ENCODE assay signal across 19 cellular contexts in the genomic region with DNA sequence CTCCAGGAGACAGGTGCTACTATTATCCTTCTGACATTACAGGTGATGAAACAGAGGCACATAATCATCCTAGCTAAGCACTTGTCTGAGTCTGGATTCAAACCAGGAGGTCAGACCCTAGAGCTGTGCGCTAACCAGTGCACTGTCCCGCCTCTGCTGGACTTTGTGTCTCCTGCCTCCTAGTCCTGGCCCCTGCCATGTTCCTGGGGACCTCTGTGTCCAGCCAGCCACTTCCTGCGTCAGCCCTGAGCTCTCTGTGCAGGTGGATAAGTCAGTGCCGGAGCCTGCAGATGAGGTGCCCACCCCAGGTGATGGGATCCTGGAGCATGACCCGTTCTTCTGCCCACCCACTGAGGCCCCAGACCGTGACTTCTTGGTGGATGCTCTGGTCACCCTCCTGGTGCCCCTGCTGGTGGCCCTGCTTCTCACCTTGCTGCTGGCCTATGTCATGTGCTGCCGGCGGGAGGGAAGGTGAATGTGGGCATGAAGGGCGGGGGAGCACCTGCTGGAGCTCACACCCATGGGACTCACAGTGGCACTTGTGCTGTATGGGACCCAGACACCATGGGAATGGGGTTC. TPM values are rescaled to one million over a fixed set of nuclear protein-coding genes. Genes with fewer than 3 reads are reported as not detected.
A peak's percentile ranks its signal among the peaks of the same experiment; 100 is the strongest.
DNase-seq lines count a peak whose midpoint lies in the region; ATAC-seq, FAIRE-seq and TF ChIP-seq lines count a peak whose summit lies in the region.
"Had no signal": no experiment of that assay in that cellular context is flagged by ENCODE, and none has a peak within 500 bp of the region (broad histone marks: within the 10 kb centered on the region; RNA-seq: fewer than 3 reads in every experiment).

No MANE protein-coding gene starts in this region.

- H3K36me3 Mint-ChIP-seq in astrocyte (ENCODE audit: low read depth, unreplicated experiment), result no peaks in the 10 kb centered on the region
- no peaks in the 10 kb centered on the region for H3K36me3 Mint-ChIP-seq in naive thymus-derived CD4-positive, alpha-beta T cell
- H3K36me3 Mint-ChIP-seq: neural progenitor cell had no signal

- H3K27ac Mint-ChIP-seq in astrocyte (ENCODE audit: unreplicated experiment), result peak overlapping the region; percentile 18
- peak overlapping the region in 5 of 9 donors; percentile 14 to 93 (median 80) for H3K27ac Mint-ChIP-seq in naive thymus-derived CD4-positive, alpha-beta T cell
- H3K27ac Mint-ChIP-seq: activated CD4-positive, alpha-beta memory T cell treated with anti-CD3 and anti-CD28 coated beads, Interleukin-2, amount 10 ng/mL, durations not matched to agents 7 days and 5 days; neural progenitor cell had no signal

- H4K20me1 ChIP-seq in astrocyte (ENCODE audit: insufficient read depth, low read length), result no peaks in the 10 kb centered on the region

- intact Hi-C loops in Right ventricle myocardium inferior (cut with DNase I), result loop anchor here (1.0 to 5.0 kb wide), 2 partner anchors 28 to 73 kb away; a partner anchor contains a TSS
- intact Hi-C loops in left cardiac atrium (cut with DNase I), result loop anchor here (10.0 kb wide), 1 partner anchor 55 kb away; no protein-coding TSS in a partner anchor
- intact Hi-C loops in naive thymus-derived CD4-positive, alpha-beta T cell (cut with micrococcal nuclease), result loop anchor here (1.0 kb wide), 3 partner anchors 28 to 127 kb away; no protein-coding TSS in a partner anchor
- intact Hi-C loops in tibial artery (cut with DNase I; ENCODE audit: low total_unique reads), result loop anchor here (10.0 kb wide), 1 partner anchor 55 kb away; no protein-coding TSS in a partner anchor

- no peaks in the 10 kb centered on the region for H3K36me3 ChIP-seq in astrocyte (ENCODE audit: insufficient read depth, low read length)
- H3K36me3 ChIP-seq in naive thymus-derived CD4-positive, alpha-beta T cell (ENCODE audit: control insufficient read depth in 2 of 3, insufficient read depth in 3 of 3, low read length in 3 of 3), result no peaks in the 10 kb centered on the region
- peaks cover 5 to 14% (median 7%) of the 10 kb centered on the region in 3 donors for H3K36me3 ChIP-seq in tibial artery
- H3K36me3 ChIP-seq: BE2C, cardiac muscle cell, neural progenitor cell, stomach had no signal

- H3K27me3 ChIP-seq in astrocyte (ENCODE audit: insufficient read depth, low read length), result no peaks in the 10 kb centered on the region
- H3K27me3 ChIP-seq in naive thymus-derived CD4-positive, alpha-beta T cell (ENCODE audit: control insufficient read depth in 2 of 2, insufficient read depth in 2 of 2, low read length in 2 of 2), result no peaks in the 10 kb centered on the region
- no peaks in the 10 kb centered on the region for H3K27me3 ChIP-seq in tibial artery
- H3K27me3 ChIP-seq: BE2C, cardiac muscle cell, neural progenitor cell, stomach had no signal

- peaks cover 7% of the 10 kb centered on the region for H3K27me3 Mint-ChIP-seq in astrocyte (ENCODE audit: low read depth, unreplicated experiment)
- no peaks in the 10 kb centered on the region for H3K27me3 Mint-ChIP-seq in naive thymus-derived CD4-positive, alpha-beta T cell
- H3K27me3 Mint-ChIP-seq: activated B cell treated with CpG ODN at 0.5 μM for 24 hours had no signal

- H3K4me1 ChIP-seq in astrocyte (ENCODE audit: insufficient read depth, low read length), result peaks cover 18% of the 10 kb centered on the region
- peaks cover 9 to 10% of the 10 kb centered on the region in 2 donors for H3K4me1 ChIP-seq in naive thymus-derived CD4-positive, alpha-beta T cell (ENCODE audit: control insufficient read depth in 2 of 2, insufficient read depth in 2 of 2, low read length in 2 of 2)
- H3K4me1 ChIP-seq in tibial artery, result peaks cover 0 to 61% (median 54%) of the 10 kb centered on the region in 4 donors
- H3K4me1 ChIP-seq: BE2C, neural progenitor cell had no signal

- peaks cover 24% of the 10 kb centered on the region for H3K4me1 Mint-ChIP-seq in astrocyte (ENCODE audit: low read depth, unreplicated experiment)
- H3K4me1 Mint-ChIP-seq in naive thymus-derived CD4-positive, alpha-beta T cell, result peaks cover 11 to 14% (median 12%) of the 10 kb centered on the region in 7 donors

- peak overlapping the region; percentile 38 for H3K9ac ChIP-seq in astrocyte (ENCODE audit: low read length)
- H3K9ac ChIP-seq: neural progenitor cell had no signal

- CTCF ChIA-PET in naive thymus-derived CD4-positive, alpha-beta T cell (lab: Charles Lee), result interaction anchor here (0.6 to 2.3 kb wide), 18 partner anchors 8 to 194 kb away, joined by 3 to 16 read pairs (median 4); a partner anchor contains a TSS

- H3K79me2 ChIP-seq in astrocyte (ENCODE audit: insufficient read depth, low read length), result no peaks in the 10 kb centered on the region

- DNase-seq in Right ventricle myocardium inferior (ENCODE audit: missing footprints) (peak; percentile 43), left cardiac atrium (no peak), astrocyte (ENCODE audit: low read depth) (no peak), tibial artery (no peak), NCI-H1417 (lab: John Stamatoyannopoulos, UW) (no peak), cerebellar nuclear complex (lab: John Stamatoyannopoulos, UW) (no peak), cortex of kidney (lab: John Stamatoyannopoulos, UW) (no peak)
- no peak for DNase-seq in naive thymus-derived CD4-positive, alpha-beta T cell
- DNase-seq: activated T-cell treated with anti-CD3 and anti-CD28 coated beads for 4 hours, NCI-H187, stomach had no signal

- H3K9me3 ChIP-seq in astrocyte (ENCODE audit: insufficient read depth, low read depth, low read length), result no peaks in the 10 kb centered on the region
- no peaks in the 10 kb centered on the region for H3K9me3 ChIP-seq in naive thymus-derived CD4-positive, alpha-beta T cell (ENCODE audit: control insufficient read depth in 2 of 3, low read length in 3 of 3)
- H3K9me3 ChIP-seq in tibial artery, result no peaks in the 10 kb centered on the region
- H3K9me3 ChIP-seq: BE2C, stomach had no signal

- ATAC-seq in Right ventricle myocardium inferior, result no peak
- no peak for ATAC-seq in left cardiac atrium
- ATAC-seq in naive thymus-derived CD4-positive, alpha-beta T cell, result no peak

- TF ChIP-seq CTCF in astrocyte (IDR thresholded peaks at IDR 0.05; ENCODE audit: insufficient read depth, low read depth, low read length) (no peak), tibial artery (IDR thresholded peaks at IDR 0.05) (no peak)

- H3K4me3 ChIP-seq in astrocyte (ENCODE audit: insufficient read depth, low read depth, low read length) (no peak overlapping the region), tibial artery (no peak overlapping the region)
- H3K4me3 ChIP-seq in naive thymus-derived CD4-positive, alpha-beta T cell (ENCODE audit: low read length), result no peak overlapping the region
- H3K4me3 ChIP-seq: cardiac muscle cell, neural progenitor cell, stomach had no signal

- no peak for FAIRE-seq in astrocyte (lab: Jason Lieb, UNC)
- FAIRE-seq: frontal cortex had no signal

- no peak overlapping the region for H3K27ac ChIP-seq in astrocyte (ENCODE audit: low read depth, low read length)
- H3K27ac ChIP-seq in naive thymus-derived CD4-positive, alpha-beta T cell (ENCODE audit: low read depth, low read length), result no peak overlapping the region
- H3K27ac ChIP-seq in tibial artery, result peak overlapping the region; percentile 98 to 99
- H3K27ac ChIP-seq: cardiac muscle cell, neural progenitor cell had no signal

- H3K9me3 Mint-ChIP-seq in astrocyte (ENCODE audit: unreplicated experiment), result peaks cover 3% of the 10 kb centered on the region
- peaks cover 0 to 5% (median 0%) of the 10 kb centered on the region in 11 donors for H3K9me3 Mint-ChIP-seq in naive thymus-derived CD4-positive, alpha-beta T cell
- H3K9me3 Mint-ChIP-seq: activated B cell treated with CpG ODN at 0.5 μM for 24 hours; activated CD4-positive, alpha-beta memory T cell treated with anti-CD3 and anti-CD28 coated beads, Interleukin-2, amount 10 ng/mL, durations not matched to agents 7 days and 5 days; neural progenitor cell had no signal

- no peak overlapping the region for H3K4me2 ChIP-seq in astrocyte (ENCODE audit: low read length)
- H3K4me2 ChIP-seq: neural progenitor cell had no signal

- no peak overlapping the region for H3K4me3 Mint-ChIP-seq in astrocyte (ENCODE audit: unreplicated experiment)
- H3K4me3 Mint-ChIP-seq in naive thymus-derived CD4-positive, alpha-beta T cell, result peak overlapping the region in 1 of 10 donors; percentile 78
- H3K4me3 Mint-ChIP-seq: activated CD4-positive, alpha-beta memory T cell treated with anti-CD3 and anti-CD28 coated beads, Interleukin-2, amount 10 ng/mL, durations not matched to agents 7 days and 5 days; neural progenitor cell had no signal

- H2AFZ ChIP-seq in astrocyte (ENCODE audit: low read depth, low read length), result no peak overlapping the region
- H2AFZ ChIP-seq: neural progenitor cell had no signal

- POLR2A ChIA-PET in naive thymus-derived CD4-positive, alpha-beta T cell (lab: Charles Lee), result interaction anchor here (0.6 kb wide), 1 partner anchor 156 kb away, joined by 3 read pairs; no protein-coding TSS in a partner anchor

RNA-seq across cellular contexts. Expression of a gene that starts 4.2 kb away (rescaled TPM):
- total RNA-seq in Right ventricle myocardium inferior, result 151 TPM
- total RNA-seq in left cardiac atrium, result 100 to 1,000 TPM in 1 of 2 donors, 10 to 100 TPM in 1; 96.3 to 131 TPM
- total RNA-seq in astrocyte, result 0.32 TPM in 1 of 2 replicates, not detected in the other
- under 1 TPM in 1 of 5 experiments, not detected in 4; 0.69 TPM for total RNA-seq in naive thymus-derived CD4-positive, alpha-beta T cell
- polyA plus RNA-seq in naive thymus-derived CD4-positive, alpha-beta T cell, result not detected
- total RNA-seq: frontal cortex, pulmonary artery endothelial cell, RPMI7951 had no signal

RNA-seq across cellular contexts. Expression of a gene that starts 19.5 kb away (rescaled TPM):
- total RNA-seq in Right ventricle myocardium inferior, result 38.4 TPM
- 10 to 100 TPM; 35.8 to 43.4 TPM for total RNA-seq in left cardiac atrium
- 73.6 and 75.9 TPM in 2 replicates for total RNA-seq in astrocyte
- total RNA-seq in naive thymus-derived CD4-positive, alpha-beta T cell, result 100 to 1,000 TPM in 2 of 5 experiments, 10 to 100 TPM in 3; 63.1 to 142 (median 69.1) TPM
- under 1 TPM; 0.63 to 0.72 TPM for polyA plus RNA-seq in naive thymus-derived CD4-positive, alpha-beta T cell

RNA-seq across cellular contexts. Expression of a gene that starts 31.5 kb away (rescaled TPM):
- total RNA-seq in Right ventricle myocardium inferior (28.2 TPM), left cardiac atrium (100 to 1,000 TPM; 106 to 151 TPM), astrocyte (12,796 and 18,656 TPM in 2 replicates)
- 10 to 100 TPM in 1 of 5 experiments, 1 to 10 TPM in 3, under 1 TPM in 1; 0.36 to 12.6 (median 1.2) TPM for total RNA-seq in naive thymus-derived CD4-positive, alpha-beta T cell
- polyA plus RNA-seq in naive thymus-derived CD4-positive, alpha-beta T cell, result not detected

RNA-seq across cellular contexts. Expression of a gene that starts 40.0 kb away (rescaled TPM):
- total RNA-seq in Right ventricle myocardium inferior (1.7 TPM), left cardiac atrium (1 to 10 TPM; 1.6 to 2.1 TPM), astrocyte (9.7 and 10.8 TPM in 2 replicates)
- total RNA-seq in naive thymus-derived CD4-positive, alpha-beta T cell, result under 1 TPM in 2 of 5 experiments, not detected in 3; 0.70 to 0.78 TPM
- polyA plus RNA-seq in naive thymus-derived CD4-positive, alpha-beta T cell, result not detected

Comparison
In these comparisons a context has a peak if more than half of its experiments do, and no peak if none do; other contexts are left out.
1. H3K27ac ChIP-seq: peak in tibial artery (2 of 2); none in astrocyte (single experiment) and naive thymus-derived CD4-positive, alpha-beta T cell (single experiment).
2. RNA of a gene that starts 4.2 kb away (total RNA-seq): 151 TPM in Right ventricle myocardium inferior (single experiment) and 96.3 to 131 TPM in left cardiac atrium; 0.32 TPM in astrocyte and 0.69 TPM in naive thymus-derived CD4-positive, alpha-beta T cell; every median in the first group is over 10 times any median in the second.
3. RNA of a gene that starts 31.5 kb away (total RNA-seq): 12,796 to 18,656 TPM in astrocyte; 106 to 151 TPM in left cardiac atrium, 28.2 TPM in Right ventricle myocardium inferior (single experiment) and 0.36 to 12.6 TPM in naive thymus-derived CD4-positive, alpha-beta T cell; every median in the first group is over 10 times any median in the second.